In the genomic region with DNA sequence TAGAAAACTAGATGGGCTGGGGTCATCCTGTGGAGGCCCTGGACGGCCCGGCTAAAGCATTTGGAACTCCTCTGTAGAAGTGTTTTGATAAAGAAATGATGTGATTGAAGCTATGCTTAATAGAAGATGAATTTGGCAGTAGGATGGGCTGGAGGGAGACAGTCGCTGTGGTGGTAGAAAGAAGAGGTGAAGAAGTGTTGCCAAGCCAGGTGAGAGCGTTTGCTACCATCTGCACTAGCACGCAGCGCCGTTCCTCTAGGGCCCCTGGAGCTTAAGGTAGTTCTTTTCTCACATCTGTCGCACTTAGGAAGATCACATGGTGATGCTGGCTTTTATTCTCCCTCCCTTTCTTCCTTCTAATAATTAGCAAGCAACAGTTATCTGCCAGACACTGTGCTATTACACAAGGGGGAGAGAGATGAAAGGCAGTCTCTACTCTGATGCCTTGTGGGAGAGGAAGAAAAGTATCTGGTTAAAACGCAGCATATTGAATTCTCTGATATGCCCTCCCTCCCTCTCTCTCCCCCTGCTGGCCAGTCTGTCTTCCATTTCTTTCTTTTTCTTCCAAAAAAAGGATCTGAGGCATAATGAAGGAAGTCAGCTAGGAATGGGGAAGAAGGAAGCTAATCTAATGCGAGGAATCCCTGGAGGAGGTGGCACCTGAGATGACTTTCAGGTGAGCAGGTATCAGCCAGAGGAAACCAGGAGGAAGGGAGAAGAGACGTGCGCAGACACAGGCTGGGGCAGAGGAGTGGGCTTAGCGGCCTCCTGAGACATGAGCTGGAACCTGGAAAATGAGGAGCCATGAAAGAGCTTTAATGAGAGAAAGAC, we compare ENCODE assay signal across 8 cellular contexts.
DNase-seq lines count a peak whose midpoint lies in the region; ATAC-seq and TF ChIP-seq lines count a peak whose summit lies in the region.

No MANE protein-coding gene starts in this region.

- H3K27ac Mint-ChIP-seq in activated CD4-positive, alpha-beta memory T cell treated with anti-CD3 and anti-CD28 coated beads for 36 hours, result peak overlapping the region; percentile 89

- peaks cover 87% of the 10 kb centered on the region for H3K4me1 Mint-ChIP-seq in activated T-cell treated with anti-CD3 and anti-CD28 coated beads, Interleukin-2, amount 50 U/mL, for 4 hours (ENCODE audit: low read depth)
- peaks cover 92% of the 10 kb centered on the region for H3K4me1 Mint-ChIP-seq in activated CD4-positive, alpha-beta memory T cell treated with anti-CD3 and anti-CD28 coated beads for 36 hours (ENCODE audit: low read depth)

- H3K27ac ChIP-seq in gastroesophageal sphincter, result peak overlapping the region in 3 of 4 donors; percentile 21 to 79 (median 70)
- peak overlapping the region; percentile 75 to 99 (median 88) for H3K27ac ChIP-seq in tibial nerve
- no peak overlapping the region for H3K27ac ChIP-seq in effector memory CD4-positive, alpha-beta T cell (ENCODE audit: insufficient read depth, low read length, poor library complexity, severe bottlenecking)

- TF ChIP-seq EP300 in gastroesophageal sphincter (IDR thresholded peaks at IDR 0.05) (no peak), tibial nerve (IDR thresholded peaks at IDR 0.05) (no peak)

- H3K4me3 ChIP-seq in gastroesophageal sphincter (no peak overlapping the region), tibial nerve (no peak overlapping the region)
- no peak overlapping the region for H3K4me3 ChIP-seq in effector memory CD4-positive, alpha-beta T cell (ENCODE audit: insufficient read depth, low read depth, low read length, poor library complexity, severe bottlenecking)

- H3K27me3 ChIP-seq in gastroesophageal sphincter, result no peaks in the 10 kb centered on the region
- H3K27me3 ChIP-seq in tibial nerve, result no peaks in the 10 kb centered on the region
- no peaks in the 10 kb centered on the region for H3K27me3 ChIP-seq in effector memory CD4-positive, alpha-beta T cell (replicated peaks; ENCODE audit: control insufficient read depth, insufficient read depth, low read length, poor library complexity, severe bottlenecking)

- H3K4me3 Mint-ChIP-seq in activated T-cell treated with anti-CD3 and anti-CD28 coated beads, Interleukin-2, amount 50 U/mL, for 4 hours, result peak overlapping the region; percentile 50
- H3K4me3 Mint-ChIP-seq in activated CD4-positive, alpha-beta memory T cell treated with anti-CD3 and anti-CD28 coated beads for 36 hours, result peak overlapping the region; percentile 14

- no peaks in the 10 kb centered on the region for H3K9me3 ChIP-seq in gastroesophageal sphincter
- H3K9me3 ChIP-seq in tibial nerve, result no peaks in the 10 kb centered on the region
- no peaks in the 10 kb centered on the region for H3K9me3 ChIP-seq in effector memory CD4-positive, alpha-beta T cell (ENCODE audit: control insufficient read depth, low read length)

- no peak for TF ChIP-seq POLR2A in gastroesophageal sphincter (IDR thresholded peaks at IDR 0.05)
- no peak for TF ChIP-seq POLR2A in tibial nerve (IDR thresholded peaks at IDR 0.05)

- 71 to 79% methylated on average over 9 to 13 of the region's 13 CpGs for WGBS in gastroesophageal sphincter (ENCODE audit: low coverage in 1 of 2), 2 donors
- 66 to 71% methylated on average over 13 of the region's 13 CpGs for WGBS in tibial nerve, 2 donors

- H3K4me1 ChIP-seq in gastroesophageal sphincter (peaks cover 5 to 92% (median 41%) of the 10 kb centered on the region in 3 donors), tibial nerve (peaks cover 7 to 95% (median 70%) of the 10 kb centered on the region in 4 donors)
- peaks cover 34% of the 10 kb centered on the region for H3K4me1 ChIP-seq in effector memory CD4-positive, alpha-beta T cell (ENCODE audit: control insufficient read depth, insufficient read depth, low read length, poor library complexity, severe bottlenecking)

- intact Hi-C loops in activated CD4-positive, alpha-beta memory T cell treated with anti-CD3 and anti-CD28 coated beads for 36 hours (cut with micrococcal nuclease), result loop anchor here (5.0 to 10.0 kb wide), 3 partner anchors 49 to 529 kb away; no protein-coding TSS in a partner anchor
- intact Hi-C loops in posterior cingulate gyrus (cut with DNase I), result loop anchor here (1.0 to 10.0 kb wide), 2 partner anchors 112 to 209 kb away; no protein-coding TSS in a partner anchor

- POLR2A ChIA-PET in activated CD4-positive, alpha-beta memory T cell treated with anti-CD3 and anti-CD28 coated beads for 36 hours (lab: Charles Lee), result interaction anchor here (0.9 to 1.6 kb wide), 4 partner anchors 11 to 64 kb away, joined by 3 to 8 read pairs (median 4); no protein-coding TSS in a partner anchor

- H3K36me3 ChIP-seq in gastroesophageal sphincter (peaks cover 0 to 63% of the 10 kb centered on the region in 2 donors), tibial nerve (peaks cover 0 to 43% (median 0%) of the 10 kb centered on the region in 3 donors)
- peaks cover 39% of the 10 kb centered on the region for H3K36me3 ChIP-seq in effector memory CD4-positive, alpha-beta T cell (ENCODE audit: control insufficient read depth, insufficient read depth, low read length)

- no peak for DNase-seq in activated T-cell treated with anti-CD3 and anti-CD28 coated beads, Interleukin-2, amount 50 U/mL, for 4 hours
- DNase-seq in activated T-cell treated with anti-CD3 and anti-CD28 coated beads, Interleukin-2, amount 50 U/mL, for 1 hour, result no peak
- DNase-seq in activated CD4-positive, alpha-beta memory T cell treated with anti-CD3 and anti-CD28 coated beads for 36 hours, result no peak
- DNase-seq in tibial nerve (ENCODE audit: low spot score in 2 of 2) (no peak), retina (no peak), posterior cingulate gyrus (no peak)
- DNase-seq in effector memory CD4-positive, alpha-beta T cell, result no peak

- ATAC-seq in activated T-cell treated with anti-CD3 and anti-CD28 coated beads, Interleukin-2, amount 50 U/mL, for 4 hours, result no peak
- no peak for ATAC-seq in gastroesophageal sphincter

- no peaks in the 10 kb centered on the region for H3K27me3 Mint-ChIP-seq in activated T-cell treated with anti-CD3 and anti-CD28 coated beads, Interleukin-2, amount 50 U/mL, for 4 hours (ENCODE audit: low read depth)
- H3K27me3 Mint-ChIP-seq in activated CD4-positive, alpha-beta memory T cell treated with anti-CD3 and anti-CD28 coated beads for 36 hours, result peaks cover 2% of the 10 kb centered on the region

- CTCF ChIA-PET in activated CD4-positive, alpha-beta memory T cell treated with anti-CD3 and anti-CD28 coated beads for 36 hours (lab: Charles Lee), result interaction anchor here (0.7 to 2.1 kb wide), 38 partner anchors 9 to 455 kb away, joined by 3 to 18 read pairs (median 4); no protein-coding TSS in a partner anchor

- H3K36me3 Mint-ChIP-seq in activated T-cell treated with anti-CD3 and anti-CD28 coated beads, Interleukin-2, amount 50 U/mL, for 4 hours (ENCODE audit: insufficient read depth), result peaks cover 65% of the 10 kb centered on the region
- peaks cover 89% of the 10 kb centered on the region for H3K36me3 Mint-ChIP-seq in activated CD4-positive, alpha-beta memory T cell treated with anti-CD3 and anti-CD28 coated beads for 36 hours

- TF ChIP-seq CTCF in gastroesophageal sphincter (IDR thresholded peaks at IDR 0.05) (peak in 2 of 4 experiments; percentile 21 to 30), tibial nerve (IDR thresholded peaks at IDR 0.05) (no peak)

- no peaks in the 10 kb centered on the region for H3K9me3 Mint-ChIP-seq in activated T-cell treated with anti-CD3 and anti-CD28 coated beads, Interleukin-2, amount 50 U/mL, for 4 hours
- no peaks in the 10 kb centered on the region for H3K9me3 Mint-ChIP-seq in activated CD4-positive, alpha-beta memory T cell treated with anti-CD3 and anti-CD28 coated beads for 36 hours
